ENCODE assay signal across 14 cellular contexts in the genomic region with DNA sequence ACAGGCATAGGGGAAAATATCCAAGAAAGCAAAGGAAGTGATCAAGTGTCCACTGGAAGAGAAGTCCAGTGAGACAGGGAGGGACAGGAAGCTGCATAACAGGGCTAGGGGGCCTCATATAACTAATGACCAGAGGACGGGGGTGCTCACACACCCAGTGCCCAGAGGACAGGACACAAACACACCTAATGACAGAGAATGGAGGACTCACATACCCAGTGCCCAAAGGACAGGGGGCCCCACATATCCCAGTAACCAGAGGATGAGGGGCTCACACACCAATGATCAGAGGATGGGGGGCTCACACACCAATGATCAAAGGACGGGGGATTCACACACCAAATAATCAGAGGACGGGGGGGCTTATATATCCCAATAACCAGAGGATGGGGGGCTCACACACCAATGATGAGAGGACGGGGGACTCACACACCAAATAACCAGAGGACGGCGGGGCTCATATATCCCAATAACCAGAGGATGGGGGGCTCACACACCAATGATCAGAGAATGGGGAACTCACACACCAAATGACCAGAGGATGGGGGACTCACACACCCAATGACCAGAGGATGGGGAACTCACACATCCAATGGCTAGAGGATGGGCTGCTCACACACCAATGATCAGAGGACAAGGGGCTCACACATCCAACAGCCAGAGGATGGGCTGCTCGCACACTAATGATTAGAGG.
"Had no signal": no experiment of that assay in that cellular context is flagged by ENCODE, and none has a peak within 500 bp of the region (broad histone marks: within the 10 kb centered on the region; RNA-seq: fewer than 3 reads in every experiment).

No MANE protein-coding gene starts in this region.

- H3K9me3 ChIP-seq: suprapubic skin, thyroid gland had no signal

- H3K9me3 Mint-ChIP-seq: type B pancreatic cell had no signal

- H3K27ac ChIP-seq: suprapubic skin, thyroid gland had no signal

- H3K4me1 ChIP-seq: thyroid gland had no signal

- ATAC-seq: stimulated activated naive CD8-positive, alpha-beta T cell treated with anti-CD3 and anti-CD28 coated beads, Interleukin-15, Interleukin-2, amounts not matched to agents 100 U/mL and 50 U/mL, for 24 hours had no signal

- H3K4me3 ChIP-seq: dorsolateral prefrontal cortex, left ventricle myocardium inferior, smooth muscle cell, suprapubic skin, thyroid gland had no signal

- H3K27me3 Mint-ChIP-seq: type B pancreatic cell had no signal

- H3K4me3 Mint-ChIP-seq: naive thymus-derived CD4-positive, alpha-beta T cell; nephron progenitor cell; type B pancreatic cell had no signal

- H3K4me1 Mint-ChIP-seq: nephron progenitor cell had no signal

- H3K27me3 ChIP-seq: dorsolateral prefrontal cortex, suprapubic skin, thyroid gland had no signal

- H3K36me3 ChIP-seq: suprapubic skin, thyroid gland had no signal

- DNase-seq: cortex of kidney; effector CD8-positive, alpha-beta T cell; left cardiac atrium; left ventricle myocardium inferior; mesendoderm; naive thymus-derived CD4-positive, alpha-beta T cell; nephron progenitor cell; stimulated activated CD4-positive, alpha-beta T cell treated with anti-CD3 and anti-CD28 coated beads, Interleukin-2, amount 100 ng/mL, for 48 hours; stimulated activated naive CD8-positive, alpha-beta T cell treated with anti-CD3 and anti-CD28 coated beads, Interleukin-15, Interleukin-2, amounts not matched to agents 100 U/mL and 50 U/mL, for 24 hours; thyroid gland had no signal

- H3K27ac Mint-ChIP-seq: nephron progenitor cell, type B pancreatic cell had no signal
